ENCODE assay signal across 29 cellular contexts in genomic region chr4:153758136-153758535, GRCh38. TPM values are rescaled to one million over a fixed set of nuclear protein-coding genes. Genes with fewer than 3 reads are reported as not detected.
DNase-seq lines count a peak whose midpoint lies in the region; TF ChIP-seq lines count a peak whose summit lies in the region.
"Had no signal": no experiment of that assay in that cellular context is flagged by ENCODE, and none has a peak within 500 bp of the region (broad histone marks: within the 10 kb centered on the region; RNA-seq: fewer than 3 reads in every experiment).

No MANE protein-coding gene starts in this region.

- POLR2A ChIA-PET in CD4-positive, alpha-beta memory T cell (lab: Charles Lee; ENCODE audit: partially characterized antibody), result no interaction called here

- H3K4me3 Mint-ChIP-seq in CD4-positive, alpha-beta memory T cell, result peak overlapping the region in 7 of 8 donors; percentile 18 to 70 (median 49)
- H3K4me3 Mint-ChIP-seq in endodermal cell (peak overlapping the region; percentile 62), nephron (peak overlapping the region; percentile 80 to 84 (median 83))
- H3K4me3 Mint-ChIP-seq: activated CD4-positive, alpha-beta T cell treated with anti-CD3 and anti-CD28 coated beads, Interleukin-2, amount 10 ng/mL, durations not matched to agents 7 days and 5 days; activated naive CD8-positive, alpha-beta T cell treated with anti-CD3 and anti-CD28 coated beads, Interleukin-2, amount 10 ng/mL, durations not matched to agents 7 days and 5 days; natural killer cell treated with Interleukin-12 subunit alpha and Interleukin-12 subunit beta and Interleukin-15 and Interleukin-18, amount 100 ng/mL, for 72 hours had no signal

- no peaks in the 10 kb centered on the region for H3K36me3 Mint-ChIP-seq in CD4-positive, alpha-beta memory T cell
- H3K36me3 Mint-ChIP-seq in endodermal cell (ENCODE audit: low read depth) (no peaks in the 10 kb centered on the region), nephron (ENCODE audit: low read depth) (peaks cover 21% of the 10 kb centered on the region)
- H3K36me3 Mint-ChIP-seq: activated naive CD8-positive, alpha-beta T cell treated with anti-CD3 and anti-CD28 coated beads, Interleukin-2, amount 10 ng/mL, durations not matched to agents 7 days and 5 days; natural killer cell treated with Interleukin-12 subunit alpha and Interleukin-12 subunit beta and Interleukin-15 and Interleukin-18, amount 100 ng/mL, for 72 hours had no signal

- CTCF ChIA-PET in CD4-positive, alpha-beta memory T cell (lab: Charles Lee; ENCODE audit: partially characterized antibody), result interaction anchor here (0.9 kb wide), 1 partner anchor 9 kb away, joined by 4 read pairs; no protein-coding TSS in a partner anchor

- no peak for TF ChIP-seq POLR2A in breast epithelium (IDR thresholded peaks at IDR 0.05)

- no peak overlapping the region for H3K27ac ChIP-seq in CD4-positive, alpha-beta memory T cell (ENCODE audit: low read depth, low read length)
- H3K27ac ChIP-seq in HUES6 (ENCODE audit: low read depth, low read length) (no peak overlapping the region), endodermal cell (ENCODE audit: low read depth, low read length) (no peak overlapping the region), breast epithelium (no peak overlapping the region)
- H3K27ac ChIP-seq: parathyroid adenoma, PC-9, right lobe of liver, WERI-Rb-1 had no signal

- peaks cover 4% of the 10 kb centered on the region for H3K4me1 ChIP-seq in CD4-positive, alpha-beta memory T cell (ENCODE audit: insufficient read depth, low read length)
- H3K4me1 ChIP-seq in HUES6 (ENCODE audit: control insufficient read depth, insufficient read depth, low read length) (peaks cover 30% of the 10 kb centered on the region), endodermal cell (ENCODE audit: control insufficient read depth, insufficient read depth, low read length) (peaks cover 3% of the 10 kb centered on the region), breast epithelium (no peaks in the 10 kb centered on the region)
- H3K4me1 ChIP-seq: parathyroid adenoma had no signal

- H3K9ac ChIP-seq in HUES6 (ENCODE audit: low read length) (no peak overlapping the region), endodermal cell (ENCODE audit: extremely low read depth, low read length, poor library complexity, severe bottlenecking) (no peak overlapping the region)
- H3K9ac ChIP-seq: parathyroid adenoma had no signal

- H3K27me3 Mint-ChIP-seq in CD4-positive, alpha-beta memory T cell, result peaks cover 17 to 34% of the 10 kb centered on the region in 2 donors
- H3K27me3 Mint-ChIP-seq in endodermal cell (ENCODE audit: insufficient read depth), result peaks cover 49% of the 10 kb centered on the region
- peaks cover 25% of the 10 kb centered on the region for H3K27me3 Mint-ChIP-seq in nephron (ENCODE audit: low read depth)

- H3K4me3 ChIP-seq in CD4-positive, alpha-beta memory T cell (ENCODE audit: low read length in 2 of 2), result no peak overlapping the region
- H3K4me3 ChIP-seq in HUES6 (ENCODE audit: low read depth, low read length) (peak overlapping the region; percentile 22; the same call in 1 of the 2 replicates), endodermal cell (ENCODE audit: low read length) (no peak overlapping the region), breast epithelium (no peak overlapping the region)
- H3K4me3 ChIP-seq: PC-9, right lobe of liver had no signal

- H3K9me3 ChIP-seq in CD4-positive, alpha-beta memory T cell (ENCODE audit: control insufficient read depth in 1 of 2, low read length in 2 of 2), result no peaks in the 10 kb centered on the region
- H3K9me3 ChIP-seq in HUES6 (ENCODE audit: control insufficient read depth, insufficient read depth, low read depth, low read length) (peaks cover 11% of the 10 kb centered on the region; the same call in 1 of the 2 replicates), endodermal cell (ENCODE audit: control insufficient read depth, low read length) (no peaks in the 10 kb centered on the region), breast epithelium (no peaks in the 10 kb centered on the region)
- H3K9me3 ChIP-seq: right lobe of liver had no signal

- no peak overlapping the region for H3K27ac Mint-ChIP-seq in CD4-positive, alpha-beta memory T cell
- no peak overlapping the region for H3K27ac Mint-ChIP-seq in endodermal cell
- H3K27ac Mint-ChIP-seq in nephron, result peak overlapping the region in 1 of 3 experiments; percentile 31
- H3K27ac Mint-ChIP-seq: activated naive CD8-positive, alpha-beta T cell treated with anti-CD3 and anti-CD28 coated beads, Interleukin-2, amount 10 ng/mL, durations not matched to agents 7 days and 5 days; natural killer cell treated with Interleukin-12 subunit alpha and Interleukin-12 subunit beta and Interleukin-15 and Interleukin-18, amount 100 ng/mL, for 72 hours had no signal

- peaks cover 0 to 3% (median 0%) of the 10 kb centered on the region in 8 donors for H3K9me3 Mint-ChIP-seq in CD4-positive, alpha-beta memory T cell
- H3K9me3 Mint-ChIP-seq in endodermal cell (peaks cover 4% of the 10 kb centered on the region), nephron (peaks cover 4% of the 10 kb centered on the region)
- H3K9me3 Mint-ChIP-seq: activated CD4-positive, alpha-beta T cell treated with anti-CD3 and anti-CD28 coated beads, Interleukin-2, amount 10 ng/mL, durations not matched to agents 7 days and 5 days; CD8-positive, alpha-beta memory T cell; natural killer cell treated with Interleukin-12 subunit alpha and Interleukin-12 subunit beta and Interleukin-15 and Interleukin-18, amount 100 ng/mL, for 72 hours had no signal

- peaks cover 8 to 22% (median 11%) of the 10 kb centered on the region in 4 donors for H3K4me1 Mint-ChIP-seq in CD4-positive, alpha-beta memory T cell
- H3K4me1 Mint-ChIP-seq in endodermal cell (peaks cover 20% of the 10 kb centered on the region), nephron (peaks cover 4% of the 10 kb centered on the region)

- WGBS in endodermal cell (ENCODE audit: insufficient coverage in 1 of 2, insufficient read length in 1 of 2), 2 experiments, result 18 to 29% methylated on average over 2 of the region's 2 CpGs

- peaks cover 14% of the 10 kb centered on the region for H3K27me3 ChIP-seq in CD4-positive, alpha-beta memory T cell (ENCODE audit: insufficient read depth, low read length)
- H3K27me3 ChIP-seq in HUES6 (ENCODE audit: control insufficient read depth, insufficient read depth, low read length) (peaks cover 22% of the 10 kb centered on the region), endodermal cell (ENCODE audit: control insufficient read depth, insufficient read depth, low read length, poor library complexity, severe bottlenecking) (peaks cover 40% of the 10 kb centered on the region), breast epithelium (no peaks in the 10 kb centered on the region)

- TF ChIP-seq CTCF in endodermal cell (conservative IDR thresholded peaks at IDR 0.05) (no peak), nephron (IDR thresholded peaks at IDR 0.05; ENCODE audit: unreplicated experiment in 3 of 3) (no peak), breast epithelium (IDR thresholded peaks at IDR 0.05) (no peak)

- intact Hi-C loops in CD4-positive, alpha-beta memory T cell (cut with micrococcal nuclease), result no loop called here
- intact Hi-C loops in breast epithelium (cut with DNase I; ENCODE audit: low total_unique reads), result loop anchor here (10.0 kb wide), 1 partner anchor 413 kb away; the partner anchor contains the start of gene MND1

- no peak for DNase-seq in CD4-positive, alpha-beta memory T cell
- DNase-seq in endodermal cell (peak; percentile 72), NCI-H345 (lab: John Stamatoyannopoulos, UW) (no peak), pons (ENCODE audit: low spot score) (no peak), breast epithelium (ENCODE audit: low spot score in 2 of 2) (no peak)
- DNase-seq: activated CD4-positive, alpha-beta T cell treated with anti-CD3 and anti-CD28 coated beads, Interleukin-2, amount 10 ng/mL, durations not matched to agents 7 days and 5 days; activated naive CD8-positive, alpha-beta T cell treated with anti-CD3 and anti-CD28 coated beads, Interleukin-2, amount 10 ng/mL, durations not matched to agents 7 days and 5 days; CD8-positive, alpha-beta memory T cell; DMS153; effector CD4-positive, alpha-beta T cell; head of caudate nucleus; IMR-90; NCI-H1092 treated with DMSO at 0.1 percent for 48 hours; NCI-H2029 treated with DMSO at 0.1 percent for 48 hours; NCI-H2227 treated with DMSO at 0.1 percent for 48 hours; NCI-H774; PC-9; right lobe of liver; Right ventricle myocardium superior; stimulated activated CD4-positive, alpha-beta T cell treated with anti-CD3 and anti-CD28 coated beads, Interleukin-4, amount 100 ng/mL, for 4 hours; stimulated activated naive CD4-positive, alpha-beta T cell; T-helper 9 cell; WERI-Rb-1 had no signal

- H3K36me3 ChIP-seq in CD4-positive, alpha-beta memory T cell (ENCODE audit: insufficient read depth, low read length), result no peaks in the 10 kb centered on the region
- H3K36me3 ChIP-seq in HUES6 (ENCODE audit: control insufficient read depth, insufficient read depth, low read length), result no peaks in the 10 kb centered on the region
- H3K36me3 ChIP-seq in endodermal cell (ENCODE audit: control insufficient read depth, insufficient read depth, low read length), result no peaks in the 10 kb centered on the region
- H3K36me3 ChIP-seq in breast epithelium, result no peaks in the 10 kb centered on the region
- H3K36me3 ChIP-seq: right lobe of liver, WERI-Rb-1 had no signal

RNA-seq across cellular contexts. Expression of gene RNF175, which starts 1.7 kb away (rescaled TPM):
- under 1 TPM; 0.67 TPM for total RNA-seq in CD4-positive, alpha-beta memory T cell
- under 1 TPM; 0.24 to 0.59 TPM for polyA plus RNA-seq in CD4-positive, alpha-beta memory T cell
- 1 to 10 TPM; 1.7 to 4.2 TPM for total RNA-seq in endodermal cell
- 22.5 TPM for polyA plus RNA-seq in endodermal cell (2013, experiment 1 of 2)
- polyA plus RNA-seq in endodermal cell (2013, experiment 2 of 2), result 20.8 TPM
- total RNA-seq in breast epithelium, result 1 to 10 TPM in 2 of 3 donors, not detected in 1; 3.6 to 5.9 TPM
- total RNA-seq: activated CD4-positive, alpha-beta T cell treated with anti-CD3 and anti-CD28 coated beads, Interleukin-2, amount 10 ng/mL, durations not matched to agents 7 days and 5 days; activated naive CD8-positive, alpha-beta T cell treated with anti-CD3 and anti-CD28 coated beads, Interleukin-2, amount 10 ng/mL, durations not matched to agents 7 days and 5 days; CD8-positive, alpha-beta memory T cell; IMR-90; left lobe of liver; natural killer cell treated with Interleukin-12 subunit alpha and Interleukin-12 subunit beta and Interleukin-15 and Interleukin-18, amount 100 ng/mL, for 72 hours; PC-9 had no signal
- polyA plus RNA-seq: CD8-positive, alpha-beta memory T cell; IMR-90 had no signal

RNA-seq across cellular contexts. Expression of gene SFRP2, which starts 30.7 kb away (rescaled TPM):
- total RNA-seq in CD4-positive, alpha-beta memory T cell, result not detected
- polyA plus RNA-seq in CD4-positive, alpha-beta memory T cell, result not detected
- 10 to 100 TPM in 1 of 2 donors, 1 to 10 TPM in 1; 5.3 to 69.1 TPM for total RNA-seq in endodermal cell
- 190 TPM for polyA plus RNA-seq in endodermal cell (2013, experiment 1 of 2)
- 146 TPM for polyA plus RNA-seq in endodermal cell (2013, experiment 2 of 2)
- 10 to 100 TPM in 2 of 3 donors, 1 to 10 TPM in 1; 6.9 to 60.4 (median 54.1) TPM for total RNA-seq in breast epithelium
- total RNA-seq: activated CD4-positive, alpha-beta T cell treated with anti-CD3 and anti-CD28 coated beads, Interleukin-2, amount 10 ng/mL, durations not matched to agents 7 days and 5 days; activated naive CD8-positive, alpha-beta T cell treated with anti-CD3 and anti-CD28 coated beads, Interleukin-2, amount 10 ng/mL, durations not matched to agents 7 days and 5 days; epithelial cell of proximal tubule; IMR-90; natural killer cell treated with Interleukin-12 subunit alpha and Interleukin-12 subunit beta and Interleukin-15 and Interleukin-18, amount 100 ng/mL, for 72 hours; PC-9; right lobe of liver; Right ventricle myocardium superior had no signal
- polyA plus RNA-seq: CD8-positive, alpha-beta memory T cell; IMR-90 had no signal

Comparison
In these comparisons a context has a peak if more than half of its experiments do, and no peak if none do; other contexts are left out.
1. RNA of gene SFRP2, which starts 30.7 kb away (total RNA-seq): 5.3 to 69.1 TPM in endodermal cell and 6.9 to 60.4 TPM in breast epithelium; not detected in CD4-positive, alpha-beta memory T cell; every median in the first group is over 4 times any median in the second.
2. Peak in every context shown above with its lines, with median percentiles within 50 percentile points of each other: H3K4me3 Mint-ChIP-seq.